Comparison of ENCODE assay signal across 25 cellular contexts in genomic region chr6:135060076-135060475, GRCh38. TPM values are rescaled to one million over a fixed set of nuclear protein-coding genes. Genes with fewer than 3 reads are reported as not detected.
DNase-seq lines count a peak whose midpoint lies in the region; ATAC-seq, FAIRE-seq and TF ChIP-seq lines count a peak whose summit lies in the region.
"Had no signal": no experiment of that assay in that cellular context is flagged by ENCODE, and none has a peak within 500 bp of the region (broad histone marks: within the 10 kb centered on the region; RNA-seq: fewer than 3 reads in every experiment).

No MANE protein-coding gene starts in this region.

- H3K4me1 Mint-ChIP-seq in activated CD4-positive, alpha-beta T cell treated with anti-CD3 and anti-CD28 coated beads, Interleukin-2, amount 10 ng/mL, durations not matched to agents 24 days and 14 days: peaks cover 8% of the 10 kb centered on the region

- H3K27ac ChIP-seq in K562 (ENCODE audit: extremely low read depth, low read depth, low read length): no peak overlapping the region
- H3K27ac ChIP-seq in parathyroid adenoma: no peak overlapping the region
- H3K27ac ChIP-seq in coronary artery: no peak overlapping the region
- H3K27ac ChIP-seq: 22Rv1; BLaER1 treated with 17β-estradiol and CSF1 and Interleukin-3, amounts not matched to agents 10 nM and 100 nM had no signal

- FAIRE-seq in K562 (lab: Jason Lieb, UNC): no peak
- FAIRE-seq: A204.1, D721Med, GM12878, GM18507 had no signal

- H3K4me3 Mint-ChIP-seq in activated CD4-positive, alpha-beta T cell treated with anti-CD3 and anti-CD28 coated beads, Interleukin-2, amount 10 ng/mL, durations not matched to agents 24 days and 14 days: no peak overlapping the region
- H3K4me3 Mint-ChIP-seq: CD14-positive monocyte; CD4-positive, alpha-beta T cell; H9 had no signal

- no peaks in the 10 kb centered on the region for H3K36me3 ChIP-seq in K562 (ENCODE audit: control insufficient read depth, insufficient read depth, low read length)
- H3K36me3 ChIP-seq in parathyroid adenoma (ENCODE audit: control insufficient read depth, insufficient read depth, low read length): no peaks in the 10 kb centered on the region
- H3K36me3 ChIP-seq: BE2C; BLaER1 treated with 17β-estradiol and CSF1 and Interleukin-3, amounts not matched to agents 10 nM and 100 nM had no signal

- no peak for TF ChIP-seq CTCF in K562 (IDR thresholded peaks at IDR 0.05 in 2 of 3, conservative IDR thresholded peaks at IDR 0.05 in 1 of 3; ENCODE audit: insufficient read depth in 2 of 3, low read depth in 1 of 3, low read length in 3 of 3)
- no peak for TF ChIP-seq CTCF in parathyroid adenoma (IDR thresholded peaks at IDR 0.05)
- TF ChIP-seq CTCF in coronary artery (IDR thresholded peaks at IDR 0.05): no peak

- H3K27me3 ChIP-seq in K562 (ENCODE audit: control insufficient read depth in 2 of 2, insufficient read depth in 2 of 2, low read length in 2 of 2): no peaks in the 10 kb centered on the region
- H3K27me3 ChIP-seq in parathyroid adenoma (ENCODE audit: control insufficient read depth, insufficient read depth, low read length): no peaks in the 10 kb centered on the region
- H3K27me3 ChIP-seq: BE2C; BLaER1 treated with 17β-estradiol and CSF1 and Interleukin-3, amounts not matched to agents 10 nM and 100 nM had no signal

- POLR2A ChIA-PET in K562 (lab: Yijun Ruan, JAX): no interaction called here

- no peaks in the 10 kb centered on the region for H3K9me3 ChIP-seq in K562 (replicated peaks; ENCODE audit: control insufficient read depth, insufficient read depth, low read depth, low read length)
- H3K9me3 ChIP-seq in parathyroid adenoma (ENCODE audit: control insufficient read depth, low read length): no peaks in the 10 kb centered on the region
- H3K9me3 ChIP-seq: BE2C; BLaER1 treated with 17β-estradiol and CSF1 and Interleukin-3, amounts not matched to agents 10 nM and 100 nM had no signal

- peaks cover 2% of the 10 kb centered on the region for H3K27me3 Mint-ChIP-seq in activated CD4-positive, alpha-beta T cell treated with anti-CD3 and anti-CD28 coated beads, Interleukin-2, amount 10 ng/mL, durations not matched to agents 24 days and 14 days
- H3K27me3 Mint-ChIP-seq: CD4-positive, alpha-beta T cell had no signal

- H2AFZ ChIP-seq in K562 (ENCODE audit: low read depth, low read length) (peak overlapping the region; percentile 71), parathyroid adenoma (peak overlapping the region; percentile 24)

- TF ChIP-seq RAD21 in K562 (CRISPR knock-in tag; conservative IDR thresholded peaks at IDR 0.05 in 1 of 2, IDR thresholded peaks at IDR 0.05 in 1 of 2): no peak

- H3K4me2 ChIP-seq in K562 (ENCODE audit: insufficient read depth, low read length) (no peak overlapping the region), parathyroid adenoma (ENCODE audit: low read length) (no peak overlapping the region)
- H3K4me2 ChIP-seq: BLaER1 treated with 17β-estradiol and CSF1 and Interleukin-3, amounts not matched to agents 10 nM and 100 nM had no signal

- H3K9me3 Mint-ChIP-seq in activated CD4-positive, alpha-beta T cell treated with anti-CD3 and anti-CD28 coated beads, Interleukin-2, amount 10 ng/mL, durations not matched to agents 24 days and 14 days: no peaks in the 10 kb centered on the region
- H3K9me3 Mint-ChIP-seq: CD4-positive, alpha-beta T cell; CD8-positive, alpha-beta memory T cell; H9 had no signal

- H3K36me3 Mint-ChIP-seq in activated CD4-positive, alpha-beta T cell treated with anti-CD3 and anti-CD28 coated beads, Interleukin-2, amount 10 ng/mL, durations not matched to agents 24 days and 14 days (ENCODE audit: low read depth): no peaks in the 10 kb centered on the region
- H3K36me3 Mint-ChIP-seq: CD8-positive, alpha-beta memory T cell had no signal

- in situ Hi-C loops in K562 (cut with MboI): no loop called here

- DNase-seq in activated CD4-positive, alpha-beta T cell treated with anti-CD3 and anti-CD28 coated beads, Interleukin-2, amount 10 ng/mL, durations not matched to agents 24 days and 14 days: peak; percentile 40
- no peak for DNase-seq in activated CD4-positive, alpha-beta T cell treated with anti-CD3 and anti-CD28 coated beads for 48 hours
- no peak for DNase-seq in K562 (ENCODE audit: extremely low read depth in 1 of 4, low spot score in 3 of 4)
- peak; percentile 61 for DNase-seq in foreskin melanocyte
- DNase-seq in T-helper 9 cell: no peak
- DNase-seq in coronary artery (ENCODE audit: low spot score): no peak
- DNase-seq: AML-193; BE2C; CD4-positive, alpha-beta T cell; CD8-positive, alpha-beta memory T cell; DMS 273 treated with DMSO at 0.1 percent for 48 hours; DMS79; EL; GDM1; H9 had no signal

- H3K9me1 ChIP-seq in K562 (ENCODE audit: control insufficient read depth, insufficient read depth, low read length): no peaks in the 10 kb centered on the region

- H3K79me2 ChIP-seq in K562 (ENCODE audit: control insufficient read depth, insufficient read depth, low read length) (peaks cover 9% of the 10 kb centered on the region; the same call in 2 of the 3 replicates), parathyroid adenoma (no peaks in the 10 kb centered on the region)

- no peaks in the 10 kb centered on the region for H4K20me1 ChIP-seq in K562 (replicated peaks; ENCODE audit: control insufficient read depth, insufficient read depth, low read length)
- H4K20me1 ChIP-seq: BLaER1 treated with 17β-estradiol and CSF1 and Interleukin-3, amounts not matched to agents 10 nM and 100 nM had no signal

- intact Hi-C loops in activated CD4-positive, alpha-beta T cell treated with anti-CD3 and anti-CD28 coated beads, Interleukin-2, amount 10 ng/mL, durations not matched to agents 24 days and 14 days (cut with micrococcal nuclease): no loop called here
- intact Hi-C loops in K562 (cut with micrococcal nuclease): loop anchor here (5.0 kb wide), 3 partner anchors 82 to 377 kb away; no protein-coding TSS in a partner anchor

- no peak overlapping the region for H3K9ac ChIP-seq in K562 (ENCODE audit: insufficient read depth in 1 of 2, low read depth in 2 of 2, low read length in 2 of 2)
- no peak overlapping the region for H3K9ac ChIP-seq in parathyroid adenoma
- H3K9ac ChIP-seq: BLaER1 treated with 17β-estradiol and CSF1 and Interleukin-3, amounts not matched to agents 10 nM and 100 nM had no signal

- no peak for TF ChIP-seq EP300 in K562 (IDR thresholded peaks at IDR 0.05; ENCODE audit: low read length)

- no peak for TF ChIP-seq POLR2A in K562 (conservative IDR thresholded peaks at IDR 0.05)

- BruUV-seq in K562 (replicated peaks; lab: Mats Ljungman, UMichigan): no TSS peak

- CTCF ChIA-PET in K562 (lab: Yijun Ruan, JAX; ENCODE audit: low intra/inter-chr PET ratio): no interaction called here

- no peak overlapping the region for H3K4me3 ChIP-seq in K562
- H3K4me3 ChIP-seq in parathyroid adenoma (ENCODE audit: low read depth, low read length): no peak overlapping the region
- no peak overlapping the region for H3K4me3 ChIP-seq in coronary artery
- H3K4me3 ChIP-seq: BLaER1 treated with 17β-estradiol and CSF1 and Interleukin-3, amounts not matched to agents 10 nM and 100 nM; GM12878 had no signal

- H3K4me1 ChIP-seq in K562 (replicated peaks in 1 of 2; ENCODE audit: control insufficient read depth in 2 of 2, insufficient read depth in 2 of 2, low read length in 2 of 2) (peaks cover 4 to 6% of the 10 kb centered on the region in 2 experiments; a peak in 1 of 5 replicates), parathyroid adenoma (peaks cover 2% of the 10 kb centered on the region)

- 68% methylated on average over 4 of the region's 4 CpGs for WGBS in K562 (ENCODE audit: insufficient coverage, low coverage, missing lambda C conversion rate)

- no peak overlapping the region for H3K27ac Mint-ChIP-seq in activated CD4-positive, alpha-beta T cell treated with anti-CD3 and anti-CD28 coated beads, Interleukin-2, amount 10 ng/mL, durations not matched to agents 24 days and 14 days
- H3K27ac Mint-ChIP-seq: CD14-positive monocyte; CD4-positive, alpha-beta T cell; CD8-positive, alpha-beta memory T cell had no signal

- ATAC-seq in K562 (no peak), HG02610 (IDR thresholded peaks at IDR 0.05; ENCODE audit: unreplicated experiment) (no peak)
- ATAC-seq: GM12878, HCT116 had no signal

TF ChIP-seq in K562, 482 proteins besides CTCF, POLR2A, EP300 and RAD21 (continues in another document):
- TF ChIP-seq NR2F6 (CRISPR knock-in tag; IDR thresholded peaks at IDR 0.05) (no peak), SAFB2 (IDR thresholded peaks at IDR 0.05; ENCODE audit: borderline replicate concordance, low read depth, low read length, severe bottlenecking) (no peak), FOXJ3 (CRISPR knock-in tag; IDR thresholded peaks at IDR 0.05) (no peak), ERF (CRISPR knock-in tag; IDR thresholded peaks at IDR 0.05) (no peak), ZNF197 (CRISPR knock-in tag; IDR thresholded peaks at IDR 0.05; ENCODE audit: low read depth) (no peak), ZNF778 (CRISPR knock-in tag; IDR thresholded peaks at IDR 0.05) (no peak), CREB1 (IDR thresholded peaks at IDR 0.05) (no peak), CREB1 (CRISPR knock-in tag; IDR thresholded peaks at IDR 0.05) (no peak), U2AF1 (optimal IDR thresholded peaks at IDR 0.05; ENCODE audit: low read depth, low read length) (no peak), POLR2B (IDR thresholded peaks at IDR 0.05; ENCODE audit: low read depth, partially characterized antibody) (no peak), IRF2 (CRISPR knock-in tag; IDR thresholded peaks at IDR 0.05) (no peak), HLTF (IDR thresholded peaks at IDR 0.05) (no peak)

RNA-seq across cellular contexts. Expression of gene HBS1L, which starts 5.5 kb away (rescaled TPM):
- 94.4 and 104 TPM in 2 replicates for total RNA-seq in activated CD4-positive, alpha-beta T cell treated with anti-CD3 and anti-CD28 coated beads, Interleukin-2, amount 10 ng/mL, durations not matched to agents 24 days and 14 days
- total RNA-seq in K562 (2011; cell fraction: chromatin; rRNA removed; ENCODE audit: low replicate concordance): 82.7 and 242 TPM in 2 replicates
- total RNA-seq in K562 (2011; cell fraction: nucleolus; rRNA removed): 27.5 and 35.5 TPM in 2 replicates
- 68.2 and 121 TPM in 2 replicates for total RNA-seq in K562 (2011; cell fraction: nucleoplasm; rRNA removed)
- total RNA-seq in K562 (2014; rRNA removed) (133 and 145 TPM in 2 replicates), K562 (2014; rRNA removed; fragmentation: Illumina TruSeq; extraction: Trizol) (184 and 207 TPM in 2 replicates), K562 (2015; rRNA removed; fragmentation: Illumina TruSeq; extraction: Trizol) (161 and 170 TPM in 2 replicates), K562 (2021) (128 and 140 TPM in 2 replicates)
- polyA plus RNA-seq in K562 (2011; rRNA removed) (131 and 175 TPM in 2 replicates), K562 (2014; fragmentation: Illumina TruSeq; extraction: Trizol) (117 and 121 TPM in 2 replicates), K562 (2014; fragmentation: Nextera tagmentation; extraction: Ambion mirVana) (100 to 1,000 TPM; 101 to 199 TPM), K562 (2014; rRNA removed) (115 and 120 TPM in 2 replicates)
- polyA plus RNA-seq in K562 (2011; cell fraction: cytosol; rRNA removed): 34.0 and 60.3 TPM in 2 replicates
- 57.7 and 92.5 TPM in 2 replicates for polyA plus RNA-seq in K562 (2011; cell fraction: nucleus; rRNA removed)
- polyA plus RNA-seq in K562 (2012): 75.8 and 104 TPM in 2 replicates
- 345 and 377 TPM in 2 replicates for polyA minus RNA-seq in K562 (2011; rRNA and poly(A)+ RNA removed)
- polyA minus RNA-seq in K562 (2011; cell fraction: cytosol; rRNA and poly(A)+ RNA removed): 82.5 and 96.0 TPM in 2 replicates
- polyA minus RNA-seq in K562 (2011; cell fraction: nucleus; rRNA and poly(A)+ RNA removed): 84.1 and 152 TPM in 2 replicates

Comparison
In these comparisons a context has a peak if more than half of its experiments do, and no peak if none do; other contexts are left out.
1. DNase-seq: peak in activated CD4-positive, alpha-beta T cell treated with anti-CD3 and anti-CD28 coated beads, Interleukin-2, amount 10 ng/mL, durations not matched to agents 24 days and 14 days (single experiment) and foreskin melanocyte (single experiment); none in activated CD4-positive, alpha-beta T cell treated with anti-CD3 and anti-CD28 coated beads for 48 hours (single experiment), K562 (0 of 4), T-helper 9 cell (single experiment) and coronary artery (single experiment).